Comparison of ENCODE assay signal across 18 cellular contexts in genomic region chr4:110544594-110544993, GRCh38.
DNase-seq lines count a peak whose midpoint lies in the region; ATAC-seq and TF ChIP-seq lines count a peak whose summit lies in the region.
"Had no signal": no experiment of that assay in that cellular context is flagged by ENCODE, and none has a peak within 500 bp of the region (broad histone marks: within the 10 kb centered on the region; RNA-seq: fewer than 3 reads in every experiment).

No MANE protein-coding gene starts in this region.

- no peaks in the 10 kb centered on the region for H3K27me3 ChIP-seq in lower lobe of right lung (ENCODE audit: low read depth)
- no peaks in the 10 kb centered on the region for H3K27me3 ChIP-seq in heart left ventricle
- H3K27me3 ChIP-seq: BLaER1 had no signal

- H3K4me1 ChIP-seq in lower lobe of right lung (no peaks in the 10 kb centered on the region), heart left ventricle (peaks cover 0 to 6% (median 0%) of the 10 kb centered on the region in 12 donors)
- H3K4me1 ChIP-seq: BLaER1 had no signal

- H3K27ac ChIP-seq in lower lobe of right lung (no peak overlapping the region), heart left ventricle (no peak overlapping the region)
- H3K27ac ChIP-seq: BLaER1 had no signal

- DNase-seq in lower lobe of right lung (no peak), heart left ventricle (no peak), midbrain (lab: John Stamatoyannopoulos, UW) (no peak), amygdala (lab: John Stamatoyannopoulos, UW) (no peak)
- DNase-seq in stimulated activated CD4-positive, alpha-beta T cell treated with anti-CD3 and anti-CD28 coated beads, Interleukin-2, amount 100 ng/mL, for 24 hours = no peak
- DNase-seq: 8988T; CD4-positive, alpha-beta memory T cell; DMS153; DMS79; GDM1; HCEC 1CT; IMR-90 had no signal

- no peaks in the 10 kb centered on the region for H3K36me3 ChIP-seq in lower lobe of right lung
- H3K36me3 ChIP-seq in heart left ventricle = no peaks in the 10 kb centered on the region
- H3K36me3 ChIP-seq: BLaER1 had no signal

- no peak for TF ChIP-seq POLR2A in heart left ventricle (IDR thresholded peaks at IDR 0.05)

- ATAC-seq in GM18867 (IDR thresholded peaks at IDR 0.05; ENCODE audit: unreplicated experiment) (peak; percentile 58), GM21515 (IDR thresholded peaks at IDR 0.05; ENCODE audit: unreplicated experiment) (peak; percentile 70), HG03442 (IDR thresholded peaks at IDR 0.05; ENCODE audit: unreplicated experiment) (peak; percentile 41), lower lobe of right lung (peak; percentile 37 to 55), heart left ventricle (no peak)
- ATAC-seq: GM23338, K562 had no signal

- TF ChIP-seq CTCF in lower lobe of right lung (IDR thresholded peaks at IDR 0.05) = no peak
- no peak for TF ChIP-seq CTCF in heart left ventricle (IDR thresholded peaks at IDR 0.05)

- H3K4me3 ChIP-seq in lower lobe of right lung (no peak overlapping the region), heart left ventricle (no peak overlapping the region)
- H3K4me3 ChIP-seq: BLaER1, GM23338, K562 had no signal

- H3K9me3 ChIP-seq in lower lobe of right lung (no peaks in the 10 kb centered on the region), heart left ventricle (no peaks in the 10 kb centered on the region)
- H3K9me3 ChIP-seq: BLaER1 had no signal

- intact Hi-C loops in lower lobe of right lung (cut with DNase I) = no loop called here
- intact Hi-C loops in heart left ventricle (cut with DNase I) = no loop called here

Comparison
In these comparisons a context has a peak if more than half of its experiments do, and no peak if none do; other contexts are left out.
1. ATAC-seq: peak in GM18867 (single experiment), GM21515 (single experiment), HG03442 (single experiment) and lower lobe of right lung (2 of 2); none in heart left ventricle (0 of 4).